ENCODE assay signal across 1 cellular context in the genomic region with DNA sequence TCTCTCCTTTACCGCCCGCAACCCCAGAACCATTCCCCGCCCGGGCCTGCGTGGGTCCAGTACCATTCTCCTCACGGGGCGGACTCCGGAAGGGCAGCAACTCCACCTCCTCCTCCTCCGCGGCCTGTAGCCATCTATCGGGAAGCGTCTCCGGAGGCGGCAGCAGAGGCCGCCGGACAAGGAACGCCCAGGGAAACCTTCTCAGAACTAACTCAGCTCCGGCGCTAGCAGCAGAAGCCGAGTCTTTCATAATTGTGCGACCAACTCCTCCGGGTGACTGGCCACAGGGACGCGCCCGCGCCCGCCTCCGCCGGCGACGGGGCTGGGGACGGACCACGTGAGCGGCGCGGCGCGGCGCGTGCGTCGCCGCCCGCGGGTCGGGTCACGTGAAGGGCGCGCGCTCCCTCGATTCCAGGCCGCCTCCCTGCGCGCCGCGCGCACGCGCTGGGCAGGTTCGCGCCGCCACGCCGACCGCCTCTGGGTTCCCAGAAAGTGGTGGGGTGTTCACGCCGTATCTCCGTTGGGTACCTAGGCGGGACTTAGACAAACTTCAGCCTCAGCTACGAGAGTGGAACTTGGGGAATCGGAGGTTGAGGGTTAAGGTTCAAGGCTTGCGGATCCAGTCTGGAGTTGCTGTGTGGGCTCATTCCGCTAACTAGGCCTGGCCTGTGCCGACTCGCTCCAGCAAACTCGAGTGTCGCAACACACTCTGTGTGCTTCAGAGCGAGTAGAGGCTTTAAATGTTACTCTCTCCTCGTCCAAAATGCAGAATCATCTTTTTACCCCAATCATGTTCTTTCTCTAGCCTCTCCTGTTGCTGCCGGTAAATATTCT.
A peak's percentile ranks its signal among the peaks of the same experiment; 100 is the strongest.
TF ChIP-seq lines count a peak whose summit lies in the region.

A gene with protein sequence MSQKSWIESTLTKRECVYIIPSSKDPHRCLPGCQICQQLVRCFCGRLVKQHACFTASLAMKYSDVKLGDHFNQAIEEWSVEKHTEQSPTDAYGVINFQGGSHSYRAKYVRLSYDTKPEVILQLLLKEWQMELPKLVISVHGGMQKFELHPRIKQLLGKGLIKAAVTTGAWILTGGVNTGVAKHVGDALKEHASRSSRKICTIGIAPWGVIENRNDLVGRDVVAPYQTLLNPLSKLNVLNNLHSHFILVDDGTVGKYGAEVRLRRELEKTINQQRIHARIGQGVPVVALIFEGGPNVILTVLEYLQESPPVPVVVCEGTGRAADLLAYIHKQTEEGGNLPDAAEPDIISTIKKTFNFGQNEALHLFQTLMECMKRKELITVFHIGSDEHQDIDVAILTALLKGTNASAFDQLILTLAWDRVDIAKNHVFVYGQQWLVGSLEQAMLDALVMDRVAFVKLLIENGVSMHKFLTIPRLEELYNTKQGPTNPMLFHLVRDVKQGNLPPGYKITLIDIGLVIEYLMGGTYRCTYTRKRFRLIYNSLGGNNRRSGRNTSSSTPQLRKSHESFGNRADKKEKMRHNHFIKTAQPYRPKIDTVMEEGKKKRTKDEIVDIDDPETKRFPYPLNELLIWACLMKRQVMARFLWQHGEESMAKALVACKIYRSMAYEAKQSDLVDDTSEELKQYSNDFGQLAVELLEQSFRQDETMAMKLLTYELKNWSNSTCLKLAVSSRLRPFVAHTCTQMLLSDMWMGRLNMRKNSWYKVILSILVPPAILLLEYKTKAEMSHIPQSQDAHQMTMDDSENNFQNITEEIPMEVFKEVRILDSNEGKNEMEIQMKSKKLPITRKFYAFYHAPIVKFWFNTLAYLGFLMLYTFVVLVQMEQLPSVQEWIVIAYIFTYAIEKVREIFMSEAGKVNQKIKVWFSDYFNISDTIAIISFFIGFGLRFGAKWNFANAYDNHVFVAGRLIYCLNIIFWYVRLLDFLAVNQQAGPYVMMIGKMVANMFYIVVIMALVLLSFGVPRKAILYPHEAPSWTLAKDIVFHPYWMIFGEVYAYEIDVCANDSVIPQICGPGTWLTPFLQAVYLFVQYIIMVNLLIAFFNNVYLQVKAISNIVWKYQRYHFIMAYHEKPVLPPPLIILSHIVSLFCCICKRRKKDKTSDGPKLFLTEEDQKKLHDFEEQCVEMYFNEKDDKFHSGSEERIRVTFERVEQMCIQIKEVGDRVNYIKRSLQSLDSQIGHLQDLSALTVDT (N-terminal part only) (minus strand): TSS at position 330 of the 834 bp plus-strand sequence. CDS start 264 bp downstream, at position 66.

TF ChIP-seq in HepG2, 621 proteins besides CTCF, POLR2A, EP300 and RAD21 (continues in another document):
- TF ChIP-seq AHR (CRISPR knock-in tag; IDR thresholded peaks at IDR 0.05) (peak; percentile 83), KDM4B (CRISPR knock-in tag; IDR thresholded peaks at IDR 0.05) (0 out of 2 replicates have a peak, but pooled peaks have one; percentile 18), ZFY (CRISPR knock-in tag; IDR thresholded peaks at IDR 0.05) (peak; percentile 98), ZNF501 (CRISPR knock-in tag; IDR thresholded peaks at IDR 0.05) (peak; percentile 73; the same call in 1 of the 2 replicates), LCORL (IDR thresholded peaks at IDR 0.05) (no peak), LCORL (CRISPR knock-in tag; IDR thresholded peaks at IDR 0.05) (peak; percentile 35; the same call in 1 of the 2 replicates), ZNF34 (CRISPR knock-in tag; IDR thresholded peaks at IDR 0.05; ENCODE audit: borderline replicate concordance) (0 out of 2 replicates have a peak, but pooled peaks have one; percentile 69), ZNF782 (CRISPR knock-in tag; IDR thresholded peaks at IDR 0.05; ENCODE audit: borderline replicate concordance) (peak; percentile 63; the same call in 1 of the 2 replicates), ZFYVE20 (CRISPR knock-in tag; IDR thresholded peaks at IDR 0.05; ENCODE audit: borderline replicate concordance, low read depth) (peak; percentile 84; the same call in 1 of the 2 replicates), ZKSCAN5 (CRISPR knock-in tag; IDR thresholded peaks at IDR 0.05) (no peak), YEATS4 (CRISPR knock-in tag; IDR thresholded peaks at IDR 0.05; ENCODE audit: borderline replicate concordance) (peak; percentile 96), ZNF180 (CRISPR knock-in tag; IDR thresholded peaks at IDR 0.05; ENCODE audit: borderline replicate concordance, low read depth) (peak; percentile 48; the same call in 1 of the 2 replicates)
- TF ChIP-seq, protein P1, sequence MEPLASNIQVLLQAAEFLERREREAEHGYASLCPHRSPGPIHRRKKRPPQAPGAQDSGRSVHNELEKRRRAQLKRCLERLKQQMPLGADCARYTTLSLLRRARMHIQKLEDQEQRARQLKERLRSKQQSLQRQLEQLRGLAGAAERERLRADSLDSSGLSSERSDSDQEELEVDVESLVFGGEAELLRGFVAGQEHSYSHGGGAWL (CRISPR knock-in tag; IDR thresholded peaks at IDR 0.05) = peak; percentile 44; the same call in 1 of the 2 replicates
- TF ChIP-seq, protein P2, sequence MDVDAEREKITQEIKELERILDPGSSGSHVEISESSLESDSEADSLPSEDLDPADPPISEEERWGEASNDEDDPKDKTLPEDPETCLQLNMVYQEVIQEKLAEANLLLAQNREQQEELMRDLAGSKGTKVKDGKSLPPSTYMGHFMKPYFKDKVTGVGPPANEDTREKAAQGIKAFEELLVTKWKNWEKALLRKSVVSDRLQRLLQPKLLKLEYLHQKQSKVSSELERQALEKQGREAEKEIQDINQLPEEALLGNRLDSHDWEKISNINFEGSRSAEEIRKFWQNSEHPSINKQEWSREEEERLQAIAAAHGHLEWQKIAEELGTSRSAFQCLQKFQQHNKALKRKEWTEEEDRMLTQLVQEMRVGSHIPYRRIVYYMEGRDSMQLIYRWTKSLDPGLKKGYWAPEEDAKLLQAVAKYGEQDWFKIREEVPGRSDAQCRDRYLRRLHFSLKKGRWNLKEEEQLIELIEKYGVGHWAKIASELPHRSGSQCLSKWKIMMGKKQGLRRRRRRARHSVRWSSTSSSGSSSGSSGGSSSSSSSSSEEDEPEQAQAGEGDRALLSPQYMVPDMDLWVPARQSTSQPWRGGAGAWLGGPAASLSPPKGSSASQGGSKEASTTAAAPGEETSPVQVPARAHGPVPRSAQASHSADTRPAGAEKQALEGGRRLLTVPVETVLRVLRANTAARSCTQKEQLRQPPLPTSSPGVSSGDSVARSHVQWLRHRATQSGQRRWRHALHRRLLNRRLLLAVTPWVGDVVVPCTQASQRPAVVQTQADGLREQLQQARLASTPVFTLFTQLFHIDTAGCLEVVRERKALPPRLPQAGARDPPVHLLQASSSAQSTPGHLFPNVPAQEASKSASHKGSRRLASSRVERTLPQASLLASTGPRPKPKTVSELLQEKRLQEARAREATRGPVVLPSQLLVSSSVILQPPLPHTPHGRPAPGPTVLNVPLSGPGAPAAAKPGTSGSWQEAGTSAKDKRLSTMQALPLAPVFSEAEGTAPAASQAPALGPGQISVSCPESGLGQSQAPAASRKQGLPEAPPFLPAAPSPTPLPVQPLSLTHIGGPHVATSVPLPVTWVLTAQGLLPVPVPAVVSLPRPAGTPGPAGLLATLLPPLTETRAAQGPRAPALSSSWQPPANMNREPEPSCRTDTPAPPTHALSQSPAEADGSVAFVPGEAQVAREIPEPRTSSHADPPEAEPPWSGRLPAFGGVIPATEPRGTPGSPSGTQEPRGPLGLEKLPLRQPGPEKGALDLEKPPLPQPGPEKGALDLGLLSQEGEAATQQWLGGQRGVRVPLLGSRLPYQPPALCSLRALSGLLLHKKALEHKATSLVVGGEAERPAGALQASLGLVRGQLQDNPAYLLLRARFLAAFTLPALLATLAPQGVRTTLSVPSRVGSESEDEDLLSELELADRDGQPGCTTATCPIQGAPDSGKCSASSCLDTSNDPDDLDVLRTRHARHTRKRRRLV (CRISPR knock-in tag; IDR thresholded peaks at IDR 0.05) = 0 out of 2 replicates have a peak, but pooled peaks have one; percentile 32
- TF ChIP-seq, protein P3, sequence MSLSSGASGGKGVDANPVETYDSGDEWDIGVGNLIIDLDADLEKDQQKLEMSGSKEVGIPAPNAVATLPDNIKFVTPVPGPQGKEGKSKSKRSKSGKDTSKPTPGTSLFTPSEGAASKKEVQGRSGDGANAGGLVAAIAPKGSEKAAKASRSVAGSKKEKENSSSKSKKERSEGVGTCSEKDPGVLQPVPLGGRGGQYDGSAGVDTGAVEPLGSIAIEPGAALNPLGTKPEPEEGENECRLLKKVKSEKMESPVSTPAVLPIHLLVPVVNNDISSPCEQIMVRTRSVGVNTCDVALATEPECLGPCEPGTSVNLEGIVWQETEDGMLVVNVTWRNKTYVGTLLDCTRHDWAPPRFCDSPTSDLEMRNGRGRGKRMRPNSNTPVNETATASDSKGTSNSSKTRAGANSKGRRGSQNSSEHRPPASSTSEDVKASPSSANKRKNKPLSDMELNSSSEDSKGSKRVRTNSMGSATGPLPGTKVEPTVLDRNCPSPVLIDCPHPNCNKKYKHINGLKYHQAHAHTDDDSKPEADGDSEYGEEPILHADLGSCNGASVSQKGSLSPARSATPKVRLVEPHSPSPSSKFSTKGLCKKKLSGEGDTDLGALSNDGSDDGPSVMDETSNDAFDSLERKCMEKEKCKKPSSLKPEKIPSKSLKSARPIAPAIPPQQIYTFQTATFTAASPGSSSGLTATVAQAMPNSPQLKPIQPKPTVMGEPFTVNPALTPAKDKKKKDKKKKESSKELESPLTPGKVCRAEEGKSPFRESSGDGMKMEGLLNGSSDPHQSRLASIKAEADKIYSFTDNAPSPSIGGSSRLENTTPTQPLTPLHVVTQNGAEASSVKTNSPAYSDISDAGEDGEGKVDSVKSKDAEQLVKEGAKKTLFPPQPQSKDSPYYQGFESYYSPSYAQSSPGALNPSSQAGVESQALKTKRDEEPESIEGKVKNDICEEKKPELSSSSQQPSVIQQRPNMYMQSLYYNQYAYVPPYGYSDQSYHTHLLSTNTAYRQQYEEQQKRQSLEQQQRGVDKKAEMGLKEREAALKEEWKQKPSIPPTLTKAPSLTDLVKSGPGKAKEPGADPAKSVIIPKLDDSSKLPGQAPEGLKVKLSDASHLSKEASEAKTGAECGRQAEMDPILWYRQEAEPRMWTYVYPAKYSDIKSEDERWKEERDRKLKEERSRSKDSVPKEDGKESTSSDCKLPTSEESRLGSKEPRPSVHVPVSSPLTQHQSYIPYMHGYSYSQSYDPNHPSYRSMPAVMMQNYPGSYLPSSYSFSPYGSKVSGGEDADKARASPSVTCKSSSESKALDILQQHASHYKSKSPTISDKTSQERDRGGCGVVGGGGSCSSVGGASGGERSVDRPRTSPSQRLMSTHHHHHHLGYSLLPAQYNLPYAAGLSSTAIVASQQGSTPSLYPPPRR (CRISPR knock-in tag; IDR thresholded peaks at IDR 0.05; ENCODE audit: borderline replicate concordance) = peak; percentile 23; the same call in 1 of the 2 replicates
- TF ChIP-seq, protein P4, sequence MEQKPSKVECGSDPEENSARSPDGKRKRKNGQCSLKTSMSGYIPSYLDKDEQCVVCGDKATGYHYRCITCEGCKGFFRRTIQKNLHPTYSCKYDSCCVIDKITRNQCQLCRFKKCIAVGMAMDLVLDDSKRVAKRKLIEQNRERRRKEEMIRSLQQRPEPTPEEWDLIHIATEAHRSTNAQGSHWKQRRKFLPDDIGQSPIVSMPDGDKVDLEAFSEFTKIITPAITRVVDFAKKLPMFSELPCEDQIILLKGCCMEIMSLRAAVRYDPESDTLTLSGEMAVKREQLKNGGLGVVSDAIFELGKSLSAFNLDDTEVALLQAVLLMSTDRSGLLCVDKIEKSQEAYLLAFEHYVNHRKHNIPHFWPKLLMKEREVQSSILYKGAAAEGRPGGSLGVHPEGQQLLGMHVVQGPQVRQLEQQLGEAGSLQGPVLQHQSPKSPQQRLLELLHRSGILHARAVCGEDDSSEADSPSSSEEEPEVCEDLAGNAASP (CRISPR knock-in tag; IDR thresholded peaks at IDR 0.05; ENCODE audit: borderline replicate concordance) = no peak
- TF ChIP-seq, protein P5, sequence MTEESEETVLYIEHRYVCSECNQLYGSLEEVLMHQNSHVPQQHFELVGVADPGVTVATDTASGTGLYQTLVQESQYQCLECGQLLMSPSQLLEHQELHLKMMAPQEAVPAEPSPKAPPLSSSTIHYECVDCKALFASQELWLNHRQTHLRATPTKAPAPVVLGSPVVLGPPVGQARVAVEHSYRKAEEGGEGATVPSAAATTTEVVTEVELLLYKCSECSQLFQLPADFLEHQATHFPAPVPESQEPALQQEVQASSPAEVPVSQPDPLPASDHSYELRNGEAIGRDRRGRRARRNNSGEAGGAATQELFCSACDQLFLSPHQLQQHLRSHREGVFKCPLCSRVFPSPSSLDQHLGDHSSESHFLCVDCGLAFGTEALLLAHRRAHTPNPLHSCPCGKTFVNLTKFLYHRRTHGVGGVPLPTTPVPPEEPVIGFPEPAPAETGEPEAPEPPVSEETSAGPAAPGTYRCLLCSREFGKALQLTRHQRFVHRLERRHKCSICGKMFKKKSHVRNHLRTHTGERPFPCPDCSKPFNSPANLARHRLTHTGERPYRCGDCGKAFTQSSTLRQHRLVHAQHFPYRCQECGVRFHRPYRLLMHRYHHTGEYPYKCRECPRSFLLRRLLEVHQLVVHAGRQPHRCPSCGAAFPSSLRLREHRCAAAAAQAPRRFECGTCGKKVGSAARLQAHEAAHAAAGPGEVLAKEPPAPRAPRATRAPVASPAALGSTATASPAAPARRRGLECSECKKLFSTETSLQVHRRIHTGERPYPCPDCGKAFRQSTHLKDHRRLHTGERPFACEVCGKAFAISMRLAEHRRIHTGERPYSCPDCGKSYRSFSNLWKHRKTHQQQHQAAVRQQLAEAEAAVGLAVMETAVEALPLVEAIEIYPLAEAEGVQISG (CRISPR knock-in tag; IDR thresholded peaks at IDR 0.05) = no peak; the same call in 1 of the 2 replicates
- TF ChIP-seq, protein P6, sequence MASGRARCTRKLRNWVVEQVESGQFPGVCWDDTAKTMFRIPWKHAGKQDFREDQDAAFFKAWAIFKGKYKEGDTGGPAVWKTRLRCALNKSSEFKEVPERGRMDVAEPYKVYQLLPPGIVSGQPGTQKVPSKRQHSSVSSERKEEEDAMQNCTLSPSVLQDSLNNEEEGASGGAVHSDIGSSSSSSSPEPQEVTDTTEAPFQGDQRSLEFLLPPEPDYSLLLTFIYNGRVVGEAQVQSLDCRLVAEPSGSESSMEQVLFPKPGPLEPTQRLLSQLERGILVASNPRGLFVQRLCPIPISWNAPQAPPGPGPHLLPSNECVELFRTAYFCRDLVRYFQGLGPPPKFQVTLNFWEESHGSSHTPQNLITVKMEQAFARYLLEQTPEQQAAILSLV (CRISPR knock-in tag; IDR thresholded peaks at IDR 0.05; ENCODE audit: borderline replicate concordance) = peak; percentile 70; the same call in 1 of the 2 replicates
- TF ChIP-seq, protein P7, sequence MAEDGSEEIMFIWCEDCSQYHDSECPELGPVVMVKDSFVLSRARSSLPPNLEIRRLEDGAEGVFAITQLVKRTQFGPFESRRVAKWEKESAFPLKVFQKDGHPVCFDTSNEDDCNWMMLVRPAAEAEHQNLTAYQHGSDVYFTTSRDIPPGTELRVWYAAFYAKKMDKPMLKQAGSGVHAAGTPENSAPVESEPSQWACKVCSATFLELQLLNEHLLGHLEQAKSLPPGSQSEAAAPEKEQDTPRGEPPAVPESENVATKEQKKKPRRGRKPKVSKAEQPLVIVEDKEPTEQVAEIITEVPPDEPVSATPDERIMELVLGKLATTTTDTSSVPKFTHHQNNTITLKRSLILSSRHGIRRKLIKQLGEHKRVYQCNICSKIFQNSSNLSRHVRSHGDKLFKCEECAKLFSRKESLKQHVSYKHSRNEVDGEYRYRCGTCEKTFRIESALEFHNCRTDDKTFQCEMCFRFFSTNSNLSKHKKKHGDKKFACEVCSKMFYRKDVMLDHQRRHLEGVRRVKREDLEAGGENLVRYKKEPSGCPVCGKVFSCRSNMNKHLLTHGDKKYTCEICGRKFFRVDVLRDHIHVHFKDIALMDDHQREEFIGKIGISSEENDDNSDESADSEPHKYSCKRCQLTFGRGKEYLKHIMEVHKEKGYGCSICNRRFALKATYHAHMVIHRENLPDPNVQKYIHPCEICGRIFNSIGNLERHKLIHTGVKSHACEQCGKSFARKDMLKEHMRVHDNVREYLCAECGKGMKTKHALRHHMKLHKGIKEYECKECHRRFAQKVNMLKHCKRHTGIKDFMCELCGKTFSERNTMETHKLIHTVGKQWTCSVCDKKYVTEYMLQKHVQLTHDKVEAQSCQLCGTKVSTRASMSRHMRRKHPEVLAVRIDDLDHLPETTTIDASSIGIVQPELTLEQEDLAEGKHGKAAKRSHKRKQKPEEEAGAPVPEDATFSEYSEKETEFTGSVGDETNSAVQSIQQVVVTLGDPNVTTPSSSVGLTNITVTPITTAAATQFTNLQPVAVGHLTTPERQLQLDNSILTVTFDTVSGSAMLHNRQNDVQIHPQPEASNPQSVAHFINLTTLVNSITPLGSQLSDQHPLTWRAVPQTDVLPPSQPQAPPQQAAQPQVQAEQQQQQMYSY (CRISPR knock-in tag; IDR thresholded peaks at IDR 0.05) = peak; percentile 11; the same call in 1 of the 2 replicates
